Comparison of ENCODE assay signal across 1 cellular context in the genomic region with DNA sequence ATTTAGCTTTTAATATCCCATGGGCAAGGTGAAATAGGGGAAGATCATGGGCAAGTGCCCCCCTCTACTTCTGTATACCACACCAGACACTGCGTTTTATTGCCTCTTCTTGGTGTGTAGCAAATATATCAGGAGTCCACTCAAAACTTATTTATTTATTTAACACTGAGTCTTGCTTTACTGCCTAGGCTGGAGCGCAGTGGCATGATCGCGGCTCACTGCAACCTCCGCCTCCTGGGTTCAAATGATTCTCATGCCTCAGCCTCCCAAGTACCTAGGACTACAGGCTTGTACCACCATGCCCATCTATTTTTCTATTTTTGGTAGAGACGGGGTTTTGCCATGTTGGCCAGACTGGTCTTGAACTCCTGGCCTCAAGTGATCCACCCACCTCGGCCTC. TPM values are rescaled to one million over a fixed set of nuclear protein-coding genes. Genes with fewer than 3 reads are reported as not detected.
"Had no signal": no experiment of that assay in that cellular context is flagged by ENCODE, and none has a peak within 500 bp of the region (broad histone marks: within the 10 kb centered on the region; RNA-seq: fewer than 3 reads in every experiment).

No MANE protein-coding gene starts in this region.

RNA-seq across cellular contexts. Expression of gene GLT1D1, which starts 1.8 kb away (rescaled TPM):
- total RNA-seq: transverse colon had no signal
